In the genomic region with DNA sequence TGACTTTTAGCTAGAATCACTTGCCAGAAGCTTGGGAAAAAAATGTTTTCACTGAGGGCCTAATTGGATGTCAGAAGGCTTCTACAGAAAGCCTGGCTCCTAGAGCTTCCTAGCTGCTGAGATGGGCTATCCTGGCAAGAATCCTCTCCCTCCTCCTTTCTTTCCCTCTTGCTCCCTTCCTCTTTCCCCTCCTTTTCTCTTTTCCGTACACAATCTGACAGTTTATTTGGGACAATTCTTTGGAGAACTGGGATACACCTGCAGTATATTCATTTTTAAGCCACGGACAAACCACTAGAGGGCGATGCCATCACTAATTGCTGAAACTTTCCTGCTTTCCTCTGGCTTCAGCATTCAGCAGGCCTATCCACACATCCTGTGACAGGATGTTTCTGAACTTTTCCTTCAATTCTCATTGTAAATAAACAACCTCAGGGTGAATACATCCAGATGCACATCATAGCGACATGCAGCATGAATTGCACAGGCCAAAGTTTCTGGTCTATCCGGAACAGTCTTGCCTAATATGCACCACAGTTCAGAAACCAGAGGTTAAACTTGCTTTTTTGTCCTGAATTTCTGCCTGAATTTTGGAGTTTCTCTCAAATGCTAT, we compare ENCODE assay signal across 8 cellular contexts.
DNase-seq lines count a peak whose midpoint lies in the region; ATAC-seq and TF ChIP-seq lines count a peak whose summit lies in the region.

No MANE protein-coding gene starts in this region.

- H3K27ac ChIP-seq in vagina, result no peak overlapping the region

- peaks cover 12% of the 10 kb centered on the region for H3K9me3 Mint-ChIP-seq in Calu3 (ENCODE audit: low read depth, unreplicated experiment)
- no peaks in the 10 kb centered on the region for H3K9me3 Mint-ChIP-seq in activated T-helper 1 cell treated with anti-CD3 and anti-CD28 coated beads, Interleukin-12 subunit alpha, Interleukin-12 subunit beta, Interleukin-2, Interleukin-4 antibody, amounts not matched to agents 30 ng/mL and 10 ng/mL and 1 ng/mL, durations not matched to agents 14 hours and 24 hours and 36 hours

- H3K36me3 ChIP-seq in vagina, result no peaks in the 10 kb centered on the region

- peak; percentile 71 for DNase-seq in Calu3
- peak; percentile 66 for DNase-seq in NCI-H82 (lab: John Stamatoyannopoulos, UW)
- DNase-seq in choroid plexus epithelial cell (ENCODE audit: low read depth), result peak; percentile 89
- peak in 1 of 2 donors; percentile 57 for DNase-seq in left colon
- no peak for DNase-seq in vagina (ENCODE audit: extremely low spot score in 2 of 2)
- no peak for DNase-seq in activated T-helper 1 cell treated with anti-CD3 and anti-CD28 coated beads, Interleukin-12 subunit alpha, Interleukin-12 subunit beta, Interleukin-2, Interleukin-4 antibody, amounts not matched to agents 30 ng/mL and 10 ng/mL and 1 ng/mL, durations not matched to agents 14 hours and 24 hours and 36 hours (ENCODE audit: low spot score)

- no peaks in the 10 kb centered on the region for H3K9me3 ChIP-seq in vagina

- intact Hi-C loops in Calu3 (cut with micrococcal nuclease; ENCODE audit: unreplicated experiment) (loop anchor here (1.0 to 2.0 kb wide), 4 partner anchors 124 to 191 kb away; no protein-coding TSS in a partner anchor), left colon (cut with DNase I, micrococcal nuclease) (loop anchor here in 1 of 2 donors (5.0 kb wide), 1 partner anchor 189 kb away; no protein-coding TSS in a partner anchor), vagina (cut with DNase I) (no loop called here)
- intact Hi-C loops in activated T-helper 1 cell treated with anti-CD3 and anti-CD28 coated beads, Interleukin-12 subunit alpha, Interleukin-12 subunit beta, Interleukin-2, Interleukin-4 antibody, amounts not matched to agents 30 ng/mL and 10 ng/mL and 1 ng/mL, durations not matched to agents 14 hours and 24 hours and 36 hours (cut with micrococcal nuclease), result loop anchor here (1.0 to 2.0 kb wide), 3 partner anchors 190 to 721 kb away; no protein-coding TSS in a partner anchor

- no peaks in the 10 kb centered on the region for H3K27me3 ChIP-seq in vagina

- peaks cover 89% of the 10 kb centered on the region for H3K4me1 Mint-ChIP-seq in Calu3 (ENCODE audit: low read depth, unreplicated experiment)
- no peaks in the 10 kb centered on the region for H3K4me1 Mint-ChIP-seq in activated T-helper 1 cell treated with anti-CD3 and anti-CD28 coated beads, Interleukin-12 subunit alpha, Interleukin-12 subunit beta, Interleukin-2, Interleukin-4 antibody, amounts not matched to agents 30 ng/mL and 10 ng/mL and 1 ng/mL, durations not matched to agents 14 hours and 24 hours and 36 hours (ENCODE audit: low read depth)

- ATAC-seq in GM18861 (IDR thresholded peaks at IDR 0.05; ENCODE audit: unreplicated experiment), result peak; percentile 67
- peak; percentile 85 for ATAC-seq in HG03159 (IDR thresholded peaks at IDR 0.05; ENCODE audit: unreplicated experiment)
- peak; percentile 80 for ATAC-seq in left colon

- TSS peak; percentile 92 for BruUV-seq in Calu3 (replicated peaks; lab: Mats Ljungman, UMichigan)

- H3K27ac Mint-ChIP-seq in Calu3 (ENCODE audit: unreplicated experiment), result peak overlapping the region; percentile 83
- no peak overlapping the region for H3K27ac Mint-ChIP-seq in activated T-helper 1 cell treated with anti-CD3 and anti-CD28 coated beads, Interleukin-12 subunit alpha, Interleukin-12 subunit beta, Interleukin-2, Interleukin-4 antibody, amounts not matched to agents 30 ng/mL and 10 ng/mL and 1 ng/mL, durations not matched to agents 14 hours and 24 hours and 36 hours

- TF ChIP-seq POLR2A in vagina (IDR thresholded peaks at IDR 0.05), result no peak

- CTCF ChIA-PET in Calu3 (lab: Charles Lee), result interaction anchor here (0.6 to 1.5 kb wide), 13 partner anchors 11 to 1103 kb away, joined by 3 to 19 read pairs (median 4); no protein-coding TSS in a partner anchor

- no peaks in the 10 kb centered on the region for H3K27me3 Mint-ChIP-seq in Calu3 (ENCODE audit: unreplicated experiment)
- no peaks in the 10 kb centered on the region for H3K27me3 Mint-ChIP-seq in activated T-helper 1 cell treated with anti-CD3 and anti-CD28 coated beads, Interleukin-12 subunit alpha, Interleukin-12 subunit beta, Interleukin-2, Interleukin-4 antibody, amounts not matched to agents 30 ng/mL and 10 ng/mL and 1 ng/mL, durations not matched to agents 14 hours and 24 hours and 36 hours (ENCODE audit: insufficient read depth)

- no peak overlapping the region for H3K4me3 Mint-ChIP-seq in Calu3 (ENCODE audit: low read depth, unreplicated experiment)
- H3K4me3 Mint-ChIP-seq in activated T-helper 1 cell treated with anti-CD3 and anti-CD28 coated beads, Interleukin-12 subunit alpha, Interleukin-12 subunit beta, Interleukin-2, Interleukin-4 antibody, amounts not matched to agents 30 ng/mL and 10 ng/mL and 1 ng/mL, durations not matched to agents 14 hours and 24 hours and 36 hours, result no peak overlapping the region

- TF ChIP-seq CTCF in Calu3 (IDR thresholded peaks at IDR 0.05; ENCODE audit: unreplicated experiment), result peak; percentile 71
- peak; percentile 81 for TF ChIP-seq CTCF in choroid plexus epithelial cell (conservative IDR thresholded peaks at IDR 0.05; ENCODE audit: low read depth, low read length)
- TF ChIP-seq CTCF in vagina (IDR thresholded peaks at IDR 0.05), result peak in 2 of 3 experiments; percentile 48 to 49

- no peak overlapping the region for H3K4me3 ChIP-seq in choroid plexus epithelial cell (ENCODE audit: low read depth, low read length)
- no peak overlapping the region for H3K4me3 ChIP-seq in vagina

- H3K36me3 Mint-ChIP-seq in Calu3 (ENCODE audit: insufficient read depth, unreplicated experiment), result peaks cover 54% of the 10 kb centered on the region
- H3K36me3 Mint-ChIP-seq in activated T-helper 1 cell treated with anti-CD3 and anti-CD28 coated beads, Interleukin-12 subunit alpha, Interleukin-12 subunit beta, Interleukin-2, Interleukin-4 antibody, amounts not matched to agents 30 ng/mL and 10 ng/mL and 1 ng/mL, durations not matched to agents 14 hours and 24 hours and 36 hours (ENCODE audit: low read depth), result no peaks in the 10 kb centered on the region

- peaks cover 20% of the 10 kb centered on the region for H3K4me1 ChIP-seq in vagina

Comparison
In these comparisons a context has a peak if more than half of its experiments do, and no peak if none do; other contexts are left out.
1. DNase-seq: peak in Calu3 (single experiment), NCI-H82 (single experiment) and choroid plexus epithelial cell (single experiment); none in vagina (0 of 2) and activated T-helper 1 cell treated with anti-CD3 and anti-CD28 coated beads, Interleukin-12 subunit alpha, Interleukin-12 subunit beta, Interleukin-2, Interleukin-4 antibody, amounts not matched to agents 30 ng/mL and 10 ng/mL and 1 ng/mL, durations not matched to agents 14 hours and 24 hours and 36 hours (single experiment).
2. Peak in every context shown above with its lines, with median percentiles within 50 percentile points of each other: CTCF ChIP-seq and ATAC-seq.